ENCODE assay signal across 10 cellular contexts in genomic region chr7:99618726-99619125, GRCh38. TPM values are rescaled to one million over a fixed set of nuclear protein-coding genes. Genes with fewer than 3 reads are reported as not detected.
DNase-seq lines count a peak whose midpoint lies in the region; ATAC-seq and TF ChIP-seq lines count a peak whose summit lies in the region.
"Had no signal": no experiment of that assay in that cellular context is flagged by ENCODE, and none has a peak within 500 bp of the region (broad histone marks: within the 10 kb centered on the region; RNA-seq: fewer than 3 reads in every experiment).

No MANE protein-coding gene starts in this region.

- H3K27ac Mint-ChIP-seq in GM23338 (no peak overlapping the region), immature natural killer cell (peak overlapping the region in 5 of 6 donors; percentile 41 to 99 (median 94))
- H3K27ac Mint-ChIP-seq in activated CD8-positive, alpha-beta memory T cell treated with anti-CD3 and anti-CD28 coated beads, Interleukin-2, amount 10 ng/mL, durations not matched to agents 7 days and 5 days: peak overlapping the region; percentile 94

- H3F3A ChIP-seq in GM23338 (replicated peaks; ENCODE audit: low read depth): no peaks in the 10 kb centered on the region

- peaks cover 58% of the 10 kb centered on the region for H3K36me3 Mint-ChIP-seq in GM23338 (ENCODE audit: low read depth)
- H3K36me3 Mint-ChIP-seq in activated CD8-positive, alpha-beta memory T cell treated with anti-CD3 and anti-CD28 coated beads, Interleukin-2, amount 10 ng/mL, durations not matched to agents 7 days and 5 days: peaks cover 46% of the 10 kb centered on the region
- peaks cover 21 to 39% (median 26%) of the 10 kb centered on the region in 3 donors for H3K36me3 Mint-ChIP-seq in immature natural killer cell

- no peaks in the 10 kb centered on the region; the same call in 1 of the 2 replicates for H4K20me1 ChIP-seq in GM23338 (replicated peaks; ENCODE audit: insufficient read depth)

- H3K4me2 ChIP-seq in GM23338: no peak overlapping the region

- CTCF ChIA-PET in activated CD8-positive, alpha-beta memory T cell treated with anti-CD3 and anti-CD28 coated beads, Interleukin-2, amount 10 ng/mL, durations not matched to agents 7 days and 5 days (lab: Charles Lee): no interaction called here

- H3K9me3 ChIP-seq in tibial nerve: no peaks in the 10 kb centered on the region
- H3K9me3 ChIP-seq in BE2C: no peaks in the 10 kb centered on the region

- peaks cover 14% of the 10 kb centered on the region for H3K27me3 Mint-ChIP-seq in GM23338 (ENCODE audit: insufficient read depth, low read depth, poor library complexity)
- no peaks in the 10 kb centered on the region for H3K27me3 Mint-ChIP-seq in activated CD8-positive, alpha-beta memory T cell treated with anti-CD3 and anti-CD28 coated beads, Interleukin-2, amount 10 ng/mL, durations not matched to agents 7 days and 5 days
- peaks cover 3 to 9% (median 6%) of the 10 kb centered on the region in 3 donors for H3K27me3 Mint-ChIP-seq in immature natural killer cell (ENCODE audit: low read depth in 3 of 3)

- H3K4me3 ChIP-seq in GM23338 (no peak overlapping the region), tibial nerve (no peak overlapping the region), BE2C (ENCODE audit: low read depth, low read length) (no peak overlapping the region)

- H3K4me3 Mint-ChIP-seq in GM23338 (peak overlapping the region; percentile 93; the same call in 2 of the 3 replicates), immature natural killer cell (peak overlapping the region; percentile 31 to 98 (median 98))
- peak overlapping the region; percentile 90 for H3K4me3 Mint-ChIP-seq in activated CD8-positive, alpha-beta memory T cell treated with anti-CD3 and anti-CD28 coated beads, Interleukin-2, amount 10 ng/mL, durations not matched to agents 7 days and 5 days

- H3K4me1 ChIP-seq in GM23338 (ENCODE audit: insufficient read depth) (peaks cover 5% of the 10 kb centered on the region; the same call in 1 of the 2 replicates), tibial nerve (peaks cover 0 to 24% (median 9%) of the 10 kb centered on the region in 4 donors), BE2C (no peaks in the 10 kb centered on the region)

- TF ChIP-seq EP300 in tibial nerve (IDR thresholded peaks at IDR 0.05): no peak

- DNase-seq in AG08396 (ENCODE audit: low spot score): peak; percentile 49
- DNase-seq in GM23338 (ENCODE audit: low spot score): no peak
- DNase-seq in activated CD8-positive, alpha-beta memory T cell treated with anti-CD3 and anti-CD28 coated beads, Interleukin-2, amount 10 ng/mL, durations not matched to agents 7 days and 5 days: no peak
- DNase-seq in immature natural killer cell: no peak
- no peak for DNase-seq in SKM-1 (lab: John Stamatoyannopoulos, UW; ENCODE audit: unreplicated experiment)
- DNase-seq in tibial nerve (ENCODE audit: low spot score in 2 of 2): no peak
- no peak for DNase-seq in BE2C
- no peak for DNase-seq in cerebellar nuclear complex (lab: John Stamatoyannopoulos, UW)
- DNase-seq: effector CD4-positive, alpha-beta T cell; OCI-M1 had no signal

- no peak overlapping the region for H2AFZ ChIP-seq in GM23338

- peaks cover 9% of the 10 kb centered on the region for H3K4me1 Mint-ChIP-seq in GM23338
- peaks cover 68% of the 10 kb centered on the region for H3K4me1 Mint-ChIP-seq in activated CD8-positive, alpha-beta memory T cell treated with anti-CD3 and anti-CD28 coated beads, Interleukin-2, amount 10 ng/mL, durations not matched to agents 7 days and 5 days
- peaks cover 47 to 52% of the 10 kb centered on the region in 2 donors for H3K4me1 Mint-ChIP-seq in immature natural killer cell

- H3K27ac ChIP-seq in GM23338 (ENCODE audit: low read depth): no peak overlapping the region
- no peak overlapping the region for H3K27ac ChIP-seq in tibial nerve

- 83 to 89% methylated on average over 3 of the region's 3 CpGs for WGBS in tibial nerve, 2 donors

- H3K9me3 Mint-ChIP-seq in GM23338 (no peaks in the 10 kb centered on the region), immature natural killer cell (no peaks in the 10 kb centered on the region)
- no peaks in the 10 kb centered on the region for H3K9me3 Mint-ChIP-seq in activated CD8-positive, alpha-beta memory T cell treated with anti-CD3 and anti-CD28 coated beads, Interleukin-2, amount 10 ng/mL, durations not matched to agents 7 days and 5 days (ENCODE audit: low read depth)

- no peak for TF ChIP-seq CTCF in GM23338 (conservative IDR thresholded peaks at IDR 0.05; ENCODE audit: low read depth in 2 of 2)
- no peak for TF ChIP-seq CTCF in tibial nerve (IDR thresholded peaks at IDR 0.05)
- TF ChIP-seq CTCF in BE2C (IDR thresholded peaks at IDR 0.05; ENCODE audit: low read depth, low read length): no peak

- no peak for ATAC-seq in GM23338
- no peak for ATAC-seq in activated CD8-positive, alpha-beta memory T cell treated with anti-CD3 and anti-CD28 coated beads, Interleukin-2, amount 10 ng/mL, durations not matched to agents 7 days and 5 days

- TF ChIP-seq POLR2A in tibial nerve (IDR thresholded peaks at IDR 0.05): no peak

- peaks cover 12% of the 10 kb centered on the region for H3K36me3 ChIP-seq in GM23338 (ENCODE audit: insufficient read depth)
- peaks cover 3 to 54% (median 12%) of the 10 kb centered on the region in 3 donors for H3K36me3 ChIP-seq in tibial nerve
- H3K36me3 ChIP-seq in BE2C: peaks cover 52% of the 10 kb centered on the region

- H3K9me2 ChIP-seq in GM23338 (ENCODE audit: insufficient read depth): no peaks in the 10 kb centered on the region

- peaks cover 20% of the 10 kb centered on the region for H3K79me2 ChIP-seq in GM23338 (replicated peaks; ENCODE audit: insufficient read depth)

- H3K27me3 ChIP-seq in GM23338 (ENCODE audit: insufficient read depth) (no peaks in the 10 kb centered on the region), tibial nerve (no peaks in the 10 kb centered on the region), BE2C (no peaks in the 10 kb centered on the region)

TF ChIP-seq in GM23338, 12 proteins besides CTCF, POLR2A, EP300 and RAD21 (continues in another document):
- no peak for TF ChIP-seq JUNB (IDR thresholded peaks at IDR 0.05; ENCODE audit: unreplicated experiment)

RNA-seq across cellular contexts. Expression of gene ZSCAN25, which starts 2.0 kb away (rescaled TPM):
- 10.0 and 17.5 TPM in 2 replicates for total RNA-seq in GM23338 (2014; rRNA removed; shearing (Covaris generic))
- polyA plus RNA-seq in GM23338 (2016; fragmentation: Nextera tagmentation; extraction: Ambion mirVana) (4.8 and 5.8 TPM in 2 replicates), immature natural killer cell (10 to 100 TPM in 1 of 3 donors, 1 to 10 TPM in 2; 7.6 to 14.9 (median 9.6) TPM)
- 10 to 100 TPM; 26.8 to 31.7 TPM for total RNA-seq in activated CD8-positive, alpha-beta memory T cell treated with anti-CD3 and anti-CD28 coated beads, Interleukin-2, amount 10 ng/mL, durations not matched to agents 7 days and 5 days
- total RNA-seq in tibial nerve: 10 to 100 TPM; 23.2 to 34.1 (median 30.2) TPM
- 17.5 TPM for polyA plus RNA-seq in BE2C (2012; ENCODE audit: insufficient read depth, insufficient read length, low read depth)

RNA-seq across cellular contexts. Expression of gene TMEM225B, which starts 20.7 kb away (rescaled TPM):
- not detected in 2 replicates for total RNA-seq in GM23338 (2014; rRNA removed; shearing (Covaris generic))
- polyA plus RNA-seq in GM23338 (2016; fragmentation: Nextera tagmentation; extraction: Ambion mirVana): 0.45 and 0.50 TPM in 2 replicates
- total RNA-seq in activated CD8-positive, alpha-beta memory T cell treated with anti-CD3 and anti-CD28 coated beads, Interleukin-2, amount 10 ng/mL, durations not matched to agents 7 days and 5 days: 1 to 10 TPM in 1 of 2 experiments, not detected in 1; 2.3 TPM
- 1 to 10 TPM; 1.3 to 6.5 (median 2.8) TPM for polyA plus RNA-seq in immature natural killer cell
- 1 to 10 TPM in 3 of 4 donors, not detected in 1; 1.2 to 1.8 (median 1.5) TPM for total RNA-seq in tibial nerve
- polyA plus RNA-seq in BE2C (2012; ENCODE audit: insufficient read depth, insufficient read length, low read depth): 8.8 TPM
